33 cellular contexts compared by ENCODE assay signal in genomic region chr5:173847102-173847501, GRCh38.
"Had no signal": no experiment of that assay in that cellular context is flagged by ENCODE, and none has a peak within 500 bp of the region (broad histone marks: within the 10 kb centered on the region; RNA-seq: fewer than 3 reads in every experiment).

No MANE protein-coding gene starts in this region.

- H3K36me3 ChIP-seq: adrenal gland, ascending aorta, brain microvascular endothelial cell, breast epithelium, cardiac muscle cell had no signal

- ATAC-seq: activated naive CD4-positive, alpha-beta T cell treated with anti-CD3 and anti-CD28 coated beads, Interleukin-2, amount 50 U/mL, for 72 hours; activated naive CD8-positive, alpha-beta T cell treated with anti-CD3 and anti-CD28 coated beads, Interleukin-2, amount 50 U/mL, for 24 hours; activated T-cell treated with anti-CD3 and anti-CD28 coated beads, Interleukin-2, amount 50 U/mL, for 4 hours; activated T-cell treated with anti-CD3 and anti-CD28 coated beads, Interleukin-2, amount 50 U/mL, for 72 hours; activated T-helper 17 cell treated with anti-CD3 and anti-CD28 coated beads, Interleukin-2, amount 50 U/mL, for 72 hours; body of pancreas had no signal

- H3K4me3 ChIP-seq: adrenal gland, ascending aorta, body of pancreas, breast epithelium, cardiac muscle cell had no signal

- FAIRE-seq: astrocyte, bronchial epithelial cell had no signal

- H3K9me3 ChIP-seq: adrenal gland had no signal

- H3K27ac ChIP-seq: adrenal gland, ascending aorta, body of pancreas, brain microvascular endothelial cell, breast epithelium, cardiac muscle cell had no signal

- DNase-seq: activated effector memory CD4-positive, alpha-beta T cell treated with anti-CD3 and anti-CD28 coated beads, Interleukin-2, amount 50 U/mL, for 16 hours; activated effector memory CD4-positive, alpha-beta T cell treated with Interleukin-2 at 50 U/mL for 16 hours; activated gamma-delta T cell; activated gamma-delta T cell treated with Interleukin-2 at 50 U/mL for 16 hours; activated naive CD4-positive, alpha-beta T cell; activated naive CD4-positive, alpha-beta T cell treated with anti-CD3 and anti-CD28 coated beads for 36 hours; activated naive CD4-positive, alpha-beta T cell treated with anti-CD3 and anti-CD28 coated beads, Interleukin-2, amount 10 ng/mL, durations not matched to agents 7 days and 5 days; activated naive CD4-positive, alpha-beta T cell treated with anti-CD3 and anti-CD28 coated beads, Interleukin-2, amount 50 U/mL, for 16 hours; activated naive CD4-positive, alpha-beta T cell treated with Interleukin-2 at 50 U/mL for 16 hours; activated naive CD8-positive, alpha-beta T cell treated with anti-CD3 and anti-CD28 coated beads for 36 hours; activated naive CD8-positive, alpha-beta T cell treated with anti-CD3 and anti-CD28 coated beads, Interleukin-2, amount 10 ng/mL, durations not matched to agents 7 days and 5 days; activated naive CD8-positive, alpha-beta T cell treated with anti-CD3 and anti-CD28 coated beads, Interleukin-2, amount 50 U/mL, for 24 hours; activated T-cell treated with anti-CD3 and anti-CD28 coated beads, Interleukin-2, amount 50 U/mL, for 24 hours; activated T-cell treated with anti-CD3 and anti-CD28 coated beads, Interleukin-2, amount 50 U/mL, for 4 hours; activated T-cell treated with anti-CD3 and anti-CD28 coated beads, Interleukin-2, amount 50 U/mL, for 48 hours; activated T-cell treated with anti-CD3 and anti-CD28 coated beads, Interleukin-2, amount 50 U/mL, for 72 hours; adrenal gland; amniotic stem cell; amygdala; anterior cingulate cortex; aorta; body of pancreas; brain microvascular endothelial cell; caudate nucleus; central memory CD4-positive, alpha-beta T cell; cerebellar nuclear complex had no signal

- H3K4me1 ChIP-seq: ascending aorta, body of pancreas, breast epithelium had no signal

- H3K27me3 ChIP-seq: adrenal gland, ascending aorta, body of pancreas, brain microvascular endothelial cell, breast epithelium, cardiac muscle cell had no signal
